Comparison of ENCODE assay signal across 1 cellular context in the genomic region with DNA sequence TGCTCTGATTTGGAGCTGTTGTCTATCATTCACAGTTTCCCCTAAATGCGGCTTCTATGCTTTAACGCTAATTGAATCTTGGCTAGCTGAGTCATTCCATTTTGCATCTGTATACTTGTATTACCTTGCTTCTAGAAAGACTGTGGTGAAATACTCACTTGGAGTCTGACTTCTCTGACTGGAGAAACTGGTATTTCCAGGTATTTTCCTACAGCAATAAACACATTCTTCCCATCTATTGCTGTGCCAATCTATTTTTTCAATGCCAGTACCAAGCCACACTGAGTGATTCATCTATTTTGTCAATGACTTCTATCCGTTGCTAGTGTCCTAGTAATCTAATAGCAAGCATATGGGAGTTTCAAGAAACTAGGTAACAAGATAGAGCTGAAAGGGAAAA.
TF ChIP-seq lines count a peak whose summit lies in the region.

No MANE protein-coding gene starts in this region.

TF ChIP-seq in HCT116, 20 proteins besides CTCF, POLR2A, EP300 and RAD21 (continued from another document):
- TF ChIP-seq, protein P1, sequence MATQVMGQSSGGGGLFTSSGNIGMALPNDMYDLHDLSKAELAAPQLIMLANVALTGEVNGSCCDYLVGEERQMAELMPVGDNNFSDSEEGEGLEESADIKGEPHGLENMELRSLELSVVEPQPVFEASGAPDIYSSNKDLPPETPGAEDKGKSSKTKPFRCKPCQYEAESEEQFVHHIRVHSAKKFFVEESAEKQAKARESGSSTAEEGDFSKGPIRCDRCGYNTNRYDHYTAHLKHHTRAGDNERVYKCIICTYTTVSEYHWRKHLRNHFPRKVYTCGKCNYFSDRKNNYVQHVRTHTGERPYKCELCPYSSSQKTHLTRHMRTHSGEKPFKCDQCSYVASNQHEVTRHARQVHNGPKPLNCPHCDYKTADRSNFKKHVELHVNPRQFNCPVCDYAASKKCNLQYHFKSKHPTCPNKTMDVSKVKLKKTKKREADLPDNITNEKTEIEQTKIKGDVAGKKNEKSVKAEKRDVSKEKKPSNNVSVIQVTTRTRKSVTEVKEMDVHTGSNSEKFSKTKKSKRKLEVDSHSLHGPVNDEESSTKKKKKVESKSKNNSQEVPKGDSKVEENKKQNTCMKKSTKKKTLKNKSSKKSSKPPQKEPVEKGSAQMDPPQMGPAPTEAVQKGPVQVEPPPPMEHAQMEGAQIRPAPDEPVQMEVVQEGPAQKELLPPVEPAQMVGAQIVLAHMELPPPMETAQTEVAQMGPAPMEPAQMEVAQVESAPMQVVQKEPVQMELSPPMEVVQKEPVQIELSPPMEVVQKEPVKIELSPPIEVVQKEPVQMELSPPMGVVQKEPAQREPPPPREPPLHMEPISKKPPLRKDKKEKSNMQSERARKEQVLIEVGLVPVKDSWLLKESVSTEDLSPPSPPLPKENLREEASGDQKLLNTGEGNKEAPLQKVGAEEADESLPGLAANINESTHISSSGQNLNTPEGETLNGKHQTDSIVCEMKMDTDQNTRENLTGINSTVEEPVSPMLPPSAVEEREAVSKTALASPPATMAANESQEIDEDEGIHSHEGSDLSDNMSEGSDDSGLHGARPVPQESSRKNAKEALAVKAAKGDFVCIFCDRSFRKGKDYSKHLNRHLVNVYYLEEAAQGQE (IDR thresholded peaks at IDR 0.05; ENCODE audit: low read depth), result no peak
- TF ChIP-seq, protein P2, sequence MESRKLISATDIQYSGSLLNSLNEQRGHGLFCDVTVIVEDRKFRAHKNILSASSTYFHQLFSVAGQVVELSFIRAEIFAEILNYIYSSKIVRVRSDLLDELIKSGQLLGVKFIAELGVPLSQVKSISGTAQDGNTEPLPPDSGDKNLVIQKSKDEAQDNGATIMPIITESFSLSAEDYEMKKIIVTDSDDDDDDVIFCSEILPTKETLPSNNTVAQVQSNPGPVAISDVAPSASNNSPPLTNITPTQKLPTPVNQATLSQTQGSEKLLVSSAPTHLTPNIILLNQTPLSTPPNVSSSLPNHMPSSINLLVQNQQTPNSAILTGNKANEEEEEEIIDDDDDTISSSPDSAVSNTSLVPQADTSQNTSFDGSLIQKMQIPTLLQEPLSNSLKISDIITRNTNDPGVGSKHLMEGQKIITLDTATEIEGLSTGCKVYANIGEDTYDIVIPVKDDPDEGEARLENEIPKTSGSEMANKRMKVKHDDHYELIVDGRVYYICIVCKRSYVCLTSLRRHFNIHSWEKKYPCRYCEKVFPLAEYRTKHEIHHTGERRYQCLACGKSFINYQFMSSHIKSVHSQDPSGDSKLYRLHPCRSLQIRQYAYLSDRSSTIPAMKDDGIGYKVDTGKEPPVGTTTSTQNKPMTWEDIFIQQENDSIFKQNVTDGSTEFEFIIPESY (IDR thresholded peaks at IDR 0.05; ENCODE audit: extremely low read depth, insufficient replicate concordance, low read length), result no peak
